ENCODE assay signal across 7 cellular contexts in genomic region chr6:39499053-39499452, GRCh38.
"Had no signal": no experiment of that assay in that cellular context is flagged by ENCODE, and none has a peak within 500 bp of the region (broad histone marks: within the 10 kb centered on the region; RNA-seq: fewer than 3 reads in every experiment).

No MANE protein-coding gene starts in this region.

- FAIRE-seq: G401.6, GM12878, GM12891, GM12892, GM18507 had no signal

- DNase-seq: GDM1, GF-D8 had no signal

- ATAC-seq: GM12878 had no signal

- H3K4me3 ChIP-seq: GM12878 had no signal
